Comparison of ENCODE assay signal across 12 cellular contexts in genomic region chr14:80356413-80356812, GRCh38.
A peak's percentile ranks its signal among the peaks of the same experiment; 100 is the strongest.
DNase-seq lines count a peak whose midpoint lies in the region; ATAC-seq, FAIRE-seq and TF ChIP-seq lines count a peak whose summit lies in the region.
"Had no signal": no experiment of that assay in that cellular context is flagged by ENCODE, and none has a peak within 500 bp of the region (broad histone marks: within the 10 kb centered on the region; RNA-seq: fewer than 3 reads in every experiment).

No MANE protein-coding gene starts in this region.

- peak; percentile 67 to 71 for TF ChIP-seq RAD21 in H1 (IDR thresholded peaks at IDR 0.05 in 1 of 2, conservative IDR thresholded peaks at IDR 0.05 in 1 of 2; ENCODE audit: low read depth in 2 of 2, low read length in 2 of 2)

- intact Hi-C loops in MCF 10A (cut with micrococcal nuclease) (loop anchor here (10.0 kb wide), 1 partner anchor 488 kb away; no protein-coding TSS in a partner anchor), breast epithelium (cut with DNase I; ENCODE audit: low total_unique reads) (no loop called here)

- no peaks in the 10 kb centered on the region for H3K36me3 Mint-ChIP-seq in MCF 10A (ENCODE audit: insufficient read depth, unreplicated experiment)
- H3K36me3 Mint-ChIP-seq in activated naive CD8-positive, alpha-beta T cell treated with anti-CD3 and anti-CD28 coated beads, Interleukin-2, amount 50 U/mL, for 24 hours (ENCODE audit: low read depth): no peaks in the 10 kb centered on the region
- H3K36me3 Mint-ChIP-seq: activated naive CD4-positive, alpha-beta T cell treated with anti-CD3 and anti-CD28 coated beads, Interleukin-2, amount 50 U/mL, for 72 hours; CD4-positive, alpha-beta memory T cell had no signal

- no peak overlapping the region for H2BK20ac ChIP-seq in H1 (ENCODE audit: low read length)

- H3K9me3 ChIP-seq in breast epithelium (no peaks in the 10 kb centered on the region), H1 (ENCODE audit: insufficient read depth in 2 of 2, low read depth in 1 of 2, low read length in 1 of 2) (no peaks in the 10 kb centered on the region)
- H3K9me3 ChIP-seq: SJSA1 had no signal

- no peak overlapping the region for H3K56ac ChIP-seq in H1 (replicated peaks; ENCODE audit: insufficient read length, low read depth, low read length)

- WGBS in H1 (ENCODE audit: extremely low coverage in 1 of 2, insufficient coverage in 1 of 2, insufficient read length in 1 of 2, insufficient replicate concordance in 2 of 2, low coverage in 1 of 2, low lambda C conversion rate in 2 of 2, missing lambda C conversion rate in 1 of 2), 2 experiments: 73% methylated on average over 2 of the region's 2 CpGs; no CpG with 5 or more reads in 1 of the 2 experiments

- H3K4me3 Mint-ChIP-seq in MCF 10A (ENCODE audit: unreplicated experiment): no peak overlapping the region
- H3K4me3 Mint-ChIP-seq in activated naive CD8-positive, alpha-beta T cell treated with anti-CD3 and anti-CD28 coated beads, Interleukin-2, amount 50 U/mL, for 24 hours: no peak overlapping the region
- H3K4me3 Mint-ChIP-seq: CD4-positive, alpha-beta memory T cell had no signal

- FAIRE-seq in H1 (lab: Jason Lieb, UNC): no peak

- H3K23me2 ChIP-seq in H1 (ENCODE audit: low read depth, low read length): no peaks in the 10 kb centered on the region

- no peaks in the 10 kb centered on the region for H3K9me3 Mint-ChIP-seq in MCF 10A (ENCODE audit: unreplicated experiment)
- H3K9me3 Mint-ChIP-seq in activated naive CD8-positive, alpha-beta T cell treated with anti-CD3 and anti-CD28 coated beads, Interleukin-2, amount 50 U/mL, for 24 hours: peaks cover 5% of the 10 kb centered on the region

- H3K79me1 ChIP-seq in H1 (ENCODE audit: low read depth, low read length): no peaks in the 10 kb centered on the region

- CTCF ChIA-PET in MCF 10A (lab: Yijun Ruan, JAX) (interaction anchor here (0.5 to 3.1 kb wide), 11 partner anchors 8 to 679 kb away, joined by 3 to 8 read pairs (median 4); no protein-coding TSS in a partner anchor), H1 (lab: Charles Lee; ENCODE audit: partially characterized antibody) (interaction anchor here (0.6 to 3.1 kb wide), 25 partner anchors 9 to 641 kb away, joined by 3 to 25 read pairs (median 4); no protein-coding TSS in a partner anchor)

- no peaks in the 10 kb centered on the region for H3K79me2 ChIP-seq in H1 (ENCODE audit: control insufficient read depth in 1 of 2, insufficient read depth in 2 of 2, low read length in 2 of 2)

- no peak overlapping the region for H3K4ac ChIP-seq in H1 (replicated peaks; ENCODE audit: insufficient read length, low read depth, low read length)

- H2AK5ac ChIP-seq in H1 (ENCODE audit: low read depth, low read length): no peak overlapping the region

- DNase-seq in MCF 10A (ENCODE audit: unreplicated experiment): peak; percentile 10
- no peak for DNase-seq in breast epithelium (ENCODE audit: low spot score in 2 of 2)
- DNase-seq in NCI-H524 treated with DMSO at 0.1 percent for 48 hours (lab: John Stamatoyannopoulos, UW): peak; percentile 10
- DNase-seq in H1 (ENCODE audit: low read depth in 1 of 2, low spot score in 2 of 2): no peak
- DNase-seq in T1000 (lab: John Stamatoyannopoulos, UW): no peak
- DNase-seq in activated naive CD8-positive, alpha-beta T cell treated with anti-CD3 and anti-CD28 coated beads, Interleukin-2, amount 50 U/mL, for 24 hours: no peak
- DNase-seq: CD4-positive, alpha-beta memory T cell had no signal

- H2AFZ ChIP-seq in H1 (ENCODE audit: low read length): no peak overlapping the region

- H3K36me3 ChIP-seq in breast epithelium (no peaks in the 10 kb centered on the region), H1 (ENCODE audit: control insufficient read depth in 2 of 4, insufficient read depth in 4 of 4, low read length in 3 of 4) (no peaks in the 10 kb centered on the region)
- H3K36me3 ChIP-seq: SJSA1 had no signal

- H4K91ac ChIP-seq in H1 (replicated peaks; ENCODE audit: insufficient read length, low read length): no peak overlapping the region

- no peak overlapping the region for H3K14ac ChIP-seq in H1 (ENCODE audit: insufficient read length)

- no peak overlapping the region for H3K23ac ChIP-seq in H1 (ENCODE audit: insufficient read length)

- no peak overlapping the region for H3K18ac ChIP-seq in H1 (ENCODE audit: extremely low read depth, low read length)

- H3K9ac ChIP-seq in H1 (replicated peaks in 1 of 4; ENCODE audit: extremely low read depth in 1 of 4, low read depth in 3 of 4, low read length in 3 of 4): no peak overlapping the region

- no peaks in the 10 kb centered on the region for H3K4me1 Mint-ChIP-seq in MCF 10A (ENCODE audit: insufficient read depth, unreplicated experiment)
- H3K4me1 Mint-ChIP-seq in activated naive CD8-positive, alpha-beta T cell treated with anti-CD3 and anti-CD28 coated beads, Interleukin-2, amount 50 U/mL, for 24 hours: no peaks in the 10 kb centered on the region
- H3K4me1 Mint-ChIP-seq: CD4-positive, alpha-beta memory T cell had no signal

- H4K5ac ChIP-seq in H1 (ENCODE audit: insufficient read length, low read depth, low read length): no peak overlapping the region

- no peak overlapping the region for H2BK15ac ChIP-seq in H1 (ENCODE audit: low read length)

- H3K27ac ChIP-seq in breast epithelium: no peak overlapping the region
- no peak overlapping the region for H3K27ac ChIP-seq in H1 (ENCODE audit: low read depth, low read length)
- H3K27ac ChIP-seq: SJSA1 had no signal

- TF ChIP-seq EP300 in H1 (IDR thresholded peaks at IDR 0.05; ENCODE audit: borderline replicate concordance in 1 of 2, low read depth in 2 of 2, low read length in 2 of 2): no peak

- no peaks in the 10 kb centered on the region for H3K27me3 ChIP-seq in breast epithelium
- peaks cover 0 to 1% (median 0%) of the 10 kb centered on the region in 4 experiments; a peak in 1 of 7 replicates for H3K27me3 ChIP-seq in H1 (replicated peaks in 1 of 4; ENCODE audit: control insufficient read depth in 3 of 4, extremely low read depth in 1 of 4, insufficient read depth in 3 of 4, low read length in 3 of 4)
- H3K27me3 ChIP-seq: SJSA1 had no signal

- no peak for TF ChIP-seq POLR2A in breast epithelium (IDR thresholded peaks at IDR 0.05)
- TF ChIP-seq POLR2A in H1 (IDR thresholded peaks at IDR 0.05; ENCODE audit: control extremely low read depth in 1 of 2, low read depth in 2 of 2, low read length in 2 of 2): no peak

- no peak overlapping the region for H2BK5ac ChIP-seq in H1 (ENCODE audit: low read depth, low read length)

- TF ChIP-seq CTCF in MCF 10A (IDR thresholded peaks at IDR 0.05; ENCODE audit: unreplicated experiment) (peak; percentile 25), breast epithelium (IDR thresholded peaks at IDR 0.05) (no peak), H1 (IDR thresholded peaks at IDR 0.05; ENCODE audit: control extremely low read depth in 1 of 3, insufficient read depth in 1 of 3, low read depth in 1 of 3, low read length in 3 of 3) (peak; percentile 45 to 61 (median 49))

- no peaks in the 10 kb centered on the region for H4K20me1 ChIP-seq in H1 (replicated peaks in 1 of 2; ENCODE audit: control insufficient read depth in 1 of 2, insufficient read depth in 2 of 2, low read length in 2 of 2)

- no peak overlapping the region for H2BK12ac ChIP-seq in H1 (ENCODE audit: low read depth, low read length)

- H3K27me3 Mint-ChIP-seq in MCF 10A (ENCODE audit: insufficient read depth, unreplicated experiment): no peaks in the 10 kb centered on the region
- no peaks in the 10 kb centered on the region for H3K27me3 Mint-ChIP-seq in activated naive CD8-positive, alpha-beta T cell treated with anti-CD3 and anti-CD28 coated beads, Interleukin-2, amount 50 U/mL, for 24 hours
- H3K27me3 Mint-ChIP-seq: CD4-positive, alpha-beta memory T cell had no signal

- POLR2A ChIA-PET in MCF 10A (lab: Yijun Ruan, JAX): interaction anchor here (0.6 kb wide), 1 partner anchor 13 kb away, joined by 3 read pairs; no protein-coding TSS in a partner anchor
- POLR2A ChIA-PET in H1 (lab: Charles Lee; ENCODE audit: partially characterized antibody): no interaction called here

- no peak overlapping the region for H3K4me2 ChIP-seq in H1 (ENCODE audit: insufficient read depth in 1 of 2, low read depth in 2 of 2, low read length in 2 of 2)

- no peak overlapping the region for H3K27ac Mint-ChIP-seq in MCF 10A (ENCODE audit: low read depth, unreplicated experiment)
- no peak overlapping the region for H3K27ac Mint-ChIP-seq in activated naive CD8-positive, alpha-beta T cell treated with anti-CD3 and anti-CD28 coated beads, Interleukin-2, amount 50 U/mL, for 24 hours
- H3K27ac Mint-ChIP-seq: activated naive CD4-positive, alpha-beta T cell treated with anti-CD3 and anti-CD28 coated beads, Interleukin-2, amount 50 U/mL, for 72 hours; CD4-positive, alpha-beta memory T cell had no signal

- H3K4me3 ChIP-seq in breast epithelium: no peak overlapping the region
- H3K4me3 ChIP-seq in H1 (ENCODE audit: extremely low read depth in 1 of 4, insufficient read depth in 2 of 4, low read depth in 3 of 4, low read length in 4 of 4): no peak overlapping the region
- H3K4me3 ChIP-seq: SJSA1 had no signal

- H3K4me1 ChIP-seq in breast epithelium (no peaks in the 10 kb centered on the region), H1 (replicated peaks in 1 of 4; ENCODE audit: control insufficient read depth in 3 of 4, insufficient read depth in 4 of 4, low read length in 3 of 4) (no peaks in the 10 kb centered on the region)

- no peak overlapping the region for H4K8ac ChIP-seq in H1 (ENCODE audit: extremely low read depth, insufficient read depth, low read length)

- ATAC-seq in GM19455 (IDR thresholded peaks at IDR 0.05; ENCODE audit: unreplicated experiment) (no peak), HG02678 (IDR thresholded peaks at IDR 0.05; ENCODE audit: unreplicated experiment) (no peak)
- no peak for ATAC-seq in activated naive CD8-positive, alpha-beta T cell treated with anti-CD3 and anti-CD28 coated beads, Interleukin-2, amount 50 U/mL, for 24 hours
- ATAC-seq: activated naive CD4-positive, alpha-beta T cell treated with anti-CD3 and anti-CD28 coated beads, Interleukin-2, amount 50 U/mL, for 72 hours; sciatic nerve had no signal

- no TSS peak for BruUV-seq in MCF 10A (replicated peaks; lab: Mats Ljungman, UMichigan)

- no peak overlapping the region for H2BK120ac ChIP-seq in H1 (replicated peaks; ENCODE audit: low read depth, low read length)

TF ChIP-seq in H1, 55 proteins besides CTCF, POLR2A, EP300 and RAD21 (continues in another document):
- TF ChIP-seq CEBPB (IDR thresholded peaks at IDR 0.05; ENCODE audit: low read depth, low read length): no peak
- TF ChIP-seq SP4 (IDR thresholded peaks at IDR 0.05; ENCODE audit: low read length): no peak
- no peak for TF ChIP-seq CHD2 (IDR thresholded peaks at IDR 0.05; ENCODE audit: low read length)
- TF ChIP-seq POU5F1 (IDR thresholded peaks at IDR 0.05; ENCODE audit: low read depth, low read length): no peak
- no peak for TF ChIP-seq KDM5A (IDR thresholded peaks at IDR 0.05; ENCODE audit: low read length)
- no peak for TF ChIP-seq JUN (IDR thresholded peaks at IDR 0.05; ENCODE audit: low read depth, low read length)
- no peak for TF ChIP-seq YY1 (IDR thresholded peaks at IDR 0.05; ENCODE audit: low read depth, low read length)
- no peak for TF ChIP-seq SIN3A (conservative IDR thresholded peaks at IDR 0.05 in 1 of 2, IDR thresholded peaks at IDR 0.05 in 1 of 2; ENCODE audit: low read depth in 1 of 2, low read length in 2 of 2)
- no peak for TF ChIP-seq TBP (IDR thresholded peaks at IDR 0.05; ENCODE audit: low read depth, low read length)
- TF ChIP-seq SP2 (IDR thresholded peaks at IDR 0.05; ENCODE audit: low read length): no peak

Comparison
In these comparisons a context has a peak if more than half of its experiments do, and no peak if none do; other contexts are left out.
1. DNase-seq: peak in MCF 10A (single experiment) and NCI-H524 treated with DMSO at 0.1 percent for 48 hours (single experiment); none in breast epithelium (0 of 2), H1 (0 of 2), T1000 (single experiment) and activated naive CD8-positive, alpha-beta T cell treated with anti-CD3 and anti-CD28 coated beads, Interleukin-2, amount 50 U/mL, for 24 hours (single experiment).
2. CTCF ChIP-seq: peak in MCF 10A (single experiment) and H1 (3 of 3); none in breast epithelium (0 of 3).